19 cellular contexts compared by ENCODE assay signal in the genomic region with DNA sequence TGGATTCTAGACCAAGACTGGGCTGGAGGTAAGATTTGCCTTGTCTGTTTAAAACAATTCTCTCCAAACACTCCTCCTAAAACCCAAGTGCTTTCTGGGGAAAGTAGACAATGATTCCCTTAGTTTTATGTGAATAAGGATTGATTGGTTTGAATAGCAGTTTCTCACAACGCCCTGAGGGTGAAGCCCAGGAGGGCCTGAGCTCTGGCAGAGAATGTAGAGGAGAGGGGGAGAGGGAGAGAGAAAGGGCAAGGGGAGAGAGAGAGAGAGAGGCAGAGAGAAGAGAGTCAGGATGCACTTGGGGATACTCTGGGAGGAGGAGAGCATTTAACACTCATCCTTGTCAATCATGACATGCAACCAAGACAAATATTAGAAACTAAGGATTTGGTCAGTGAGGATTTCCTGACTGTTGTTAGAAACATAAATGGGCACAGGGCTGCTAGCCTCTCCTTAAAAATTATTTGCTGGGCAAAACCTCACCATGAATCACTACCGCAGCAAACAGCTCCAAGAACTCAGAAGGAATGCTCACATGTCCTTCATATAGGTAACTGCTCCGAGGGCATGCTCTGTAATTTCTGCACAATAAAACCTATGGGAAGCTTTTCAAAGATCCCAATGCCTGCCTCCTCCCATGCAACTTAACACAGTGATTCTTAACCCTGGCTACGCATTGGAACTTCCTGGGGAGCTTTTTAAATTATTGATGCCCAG.
"Had no signal": no experiment of that assay in that cellular context is flagged by ENCODE, and none has a peak within 500 bp of the region (broad histone marks: within the 10 kb centered on the region; RNA-seq: fewer than 3 reads in every experiment).

No MANE protein-coding gene starts in this region.

- H3K4me3 Mint-ChIP-seq: activated CD4-positive, alpha-beta T cell treated with anti-CD3 and anti-CD28 coated beads, Interleukin-2, amount 10 ng/mL, durations not matched to agents 24 days and 14 days; activated CD8-positive, alpha-beta T cell treated with anti-CD3 and anti-CD28 coated beads for 36 hours; activated naive CD8-positive, alpha-beta T cell treated with anti-CD3 and anti-CD28 coated beads, Interleukin-2, amount 10 ng/mL, durations not matched to agents 7 days and 5 days; natural killer cell treated with Interleukin-12 subunit alpha and Interleukin-12 subunit beta and Interleukin-15 and Interleukin-18, amount 100 ng/mL, for 72 hours had no signal

- H3K4me1 Mint-ChIP-seq: activated CD4-positive, alpha-beta T cell treated with anti-CD3 and anti-CD28 coated beads, Interleukin-2, amount 10 ng/mL, durations not matched to agents 24 days and 14 days; activated naive CD8-positive, alpha-beta T cell treated with anti-CD3 and anti-CD28 coated beads, Interleukin-2, amount 10 ng/mL, durations not matched to agents 7 days and 5 days had no signal

- H3K9me3 Mint-ChIP-seq: activated CD4-positive, alpha-beta T cell treated with anti-CD3 and anti-CD28 coated beads, Interleukin-2, amount 10 ng/mL, durations not matched to agents 24 days and 14 days; activated CD8-positive, alpha-beta T cell treated with anti-CD3 and anti-CD28 coated beads for 36 hours; activated naive CD8-positive, alpha-beta T cell treated with anti-CD3 and anti-CD28 coated beads, Interleukin-2, amount 10 ng/mL, durations not matched to agents 7 days and 5 days; activated T-helper 2 cell treated with anti-CD3 and anti-CD28 coated beads, Interferon-gamma antibody, Interleukin-2, Interleukin-4, amounts not matched to agents 10 μg/mL and 5 μg/mL and 100 μg/mL, durations not matched to agents 14 hours and 24 hours and 36 hours; natural killer cell treated with Interleukin-12 subunit alpha and Interleukin-12 subunit beta and Interleukin-15 and Interleukin-18, amount 100 ng/mL, for 72 hours had no signal

- DNase-seq: activated CD4-positive, alpha-beta T cell treated with anti-CD3 and anti-CD28 coated beads, Interleukin-2, amount 10 ng/mL, durations not matched to agents 24 days and 14 days; activated CD4-positive, CD25-positive, alpha-beta regulatory T cell; activated CD8-positive, alpha-beta T cell treated with anti-CD3 and anti-CD28 coated beads for 36 hours; activated naive CD4-positive, alpha-beta T cell treated with Interleukin-2 at 50 U/mL for 16 hours; activated naive CD8-positive, alpha-beta T cell treated with anti-CD3 and anti-CD28 coated beads, Interleukin-2, amount 10 ng/mL, durations not matched to agents 7 days and 5 days; activated T-cell treated with anti-CD3 and anti-CD28 coated beads, Interleukin-2, amount 50 U/mL, for 1 hour; amygdala; caudate nucleus; dorsolateral prefrontal cortex; foreskin keratinocyte; hypothalamus; islet precursor cell; left colon; lower lobe of right lung; stimulated activated CD4-positive, alpha-beta T cell treated with anti-CD3 and anti-CD28 coated beads, Interleukin-2, amount 100 ng/mL, for 24 hours; stimulated activated naive CD4-positive, alpha-beta T cell treated with Interleukin-2 at 50 U/mL for 16 hours; tibial artery had no signal

- H3K27ac Mint-ChIP-seq: activated CD4-positive, alpha-beta T cell treated with anti-CD3 and anti-CD28 coated beads, Interleukin-2, amount 10 ng/mL, durations not matched to agents 24 days and 14 days; activated CD8-positive, alpha-beta T cell treated with anti-CD3 and anti-CD28 coated beads for 36 hours; activated naive CD8-positive, alpha-beta T cell treated with anti-CD3 and anti-CD28 coated beads, Interleukin-2, amount 10 ng/mL, durations not matched to agents 7 days and 5 days; activated T-helper 2 cell treated with anti-CD3 and anti-CD28 coated beads, Interferon-gamma antibody, Interleukin-2, Interleukin-4, amounts not matched to agents 10 μg/mL and 5 μg/mL and 100 μg/mL, durations not matched to agents 14 hours and 24 hours and 36 hours; natural killer cell treated with Interleukin-12 subunit alpha and Interleukin-12 subunit beta and Interleukin-15 and Interleukin-18, amount 100 ng/mL, for 72 hours had no signal

- ATAC-seq: activated CD8-positive, alpha-beta T cell treated with anti-CD3 and anti-CD28 coated beads for 36 hours; foreskin keratinocyte; left colon; lower lobe of right lung; natural killer cell treated with Interleukin-12 subunit alpha and Interleukin-12 subunit beta and Interleukin-15 and Interleukin-18, amount 100 ng/mL, for 72 hours had no signal

- H3K36me3 Mint-ChIP-seq: activated naive CD8-positive, alpha-beta T cell treated with anti-CD3 and anti-CD28 coated beads, Interleukin-2, amount 10 ng/mL, durations not matched to agents 7 days and 5 days; natural killer cell treated with Interleukin-12 subunit alpha and Interleukin-12 subunit beta and Interleukin-15 and Interleukin-18, amount 100 ng/mL, for 72 hours had no signal
